ENCODE assay signal across 15 cellular contexts in genomic region chr15:60469893-60470641, GRCh38. TPM values are rescaled to one million over a fixed set of nuclear protein-coding genes. Genes with fewer than 3 reads are reported as not detected.
DNase-seq lines count a peak whose midpoint lies in the region; ATAC-seq and TF ChIP-seq lines count a peak whose summit lies in the region.
"Had no signal": no experiment of that assay in that cellular context is flagged by ENCODE, and none has a peak within 500 bp of the region (broad histone marks: within the 10 kb centered on the region; RNA-seq: fewer than 3 reads in every experiment).

No MANE protein-coding gene starts in this region.

- H3K4me1 Mint-ChIP-seq in dendritic cell treated with granulocyte-macrophage colony-stimulating factor and Interleukin-4, amounts not matched to agents 40 ng/mL and 50 ng/mL, for 4 days (ENCODE audit: low read depth): peaks cover 20% of the 10 kb centered on the region

- DNase-seq in EH (ENCODE audit: low read depth) (peak; percentile 19), NCI-H226 (peak; percentile 76), omental fat pad (ENCODE audit: low spot score) (no peak), Kasumi-1 (lab: John Stamatoyannopoulos, UW) (no peak), KBM-7 (no peak)
- DNase-seq: activated CD8-positive, alpha-beta memory T cell treated with anti-CD3 and anti-CD28 coated beads, Interleukin-2, amount 50 U/mL, for 4 hours; amygdala; effector memory CD8-positive, alpha-beta T cell; mesendoderm; stimulated activated CD4-positive, alpha-beta T cell treated with anti-CD3 and anti-CD28 coated beads, Interleukin-4, amount 100 ng/mL, for 1 hour; stomach had no signal

- H3K4me3 Mint-ChIP-seq in dendritic cell treated with granulocyte-macrophage colony-stimulating factor and Interleukin-4, amounts not matched to agents 40 ng/mL and 50 ng/mL, for 4 days: no peak overlapping the region
- H3K4me3 Mint-ChIP-seq: effector memory CD8-positive, alpha-beta T cell; IgD-negative memory B cell had no signal

- intact Hi-C loops in dendritic cell treated with granulocyte-macrophage colony-stimulating factor and Interleukin-4, amounts not matched to agents 40 ng/mL and 50 ng/mL, for 4 days (cut with micrococcal nuclease): no loop called here

- no peaks in the 10 kb centered on the region for H3K27me3 Mint-ChIP-seq in dendritic cell treated with granulocyte-macrophage colony-stimulating factor and Interleukin-4, amounts not matched to agents 40 ng/mL and 50 ng/mL, for 4 days
- H3K27me3 Mint-ChIP-seq: effector memory CD8-positive, alpha-beta T cell; IgD-negative memory B cell had no signal

- H3K9me3 Mint-ChIP-seq in dendritic cell treated with granulocyte-macrophage colony-stimulating factor and Interleukin-4, amounts not matched to agents 40 ng/mL and 50 ng/mL, for 4 days: no peaks in the 10 kb centered on the region
- H3K9me3 Mint-ChIP-seq: effector memory CD8-positive, alpha-beta T cell had no signal

- H3K27ac Mint-ChIP-seq in dendritic cell treated with granulocyte-macrophage colony-stimulating factor and Interleukin-4, amounts not matched to agents 40 ng/mL and 50 ng/mL, for 4 days: peak overlapping the region; percentile 7
- H3K27ac Mint-ChIP-seq: IgD-negative memory B cell had no signal

- ATAC-seq in omental fat pad (ENCODE audit: low FRiP score): peak; percentile 76
- no peak for ATAC-seq in GM19023 (IDR thresholded peaks at IDR 0.05; ENCODE audit: unreplicated experiment)
- ATAC-seq: effector memory CD8-positive, alpha-beta T cell; HCT116 had no signal

- TF ChIP-seq CTCF in omental fat pad (IDR thresholded peaks at IDR 0.05): no peak

- in situ Hi-C loops in KBM-7 (cut with MboI; ENCODE audit: low pct_unique_long_range_greater_than_20kb, low sequenced_read_pairs): no loop called here

- peaks cover 40% of the 10 kb centered on the region for H3K36me3 Mint-ChIP-seq in dendritic cell treated with granulocyte-macrophage colony-stimulating factor and Interleukin-4, amounts not matched to agents 40 ng/mL and 50 ng/mL, for 4 days (ENCODE audit: low read depth)

RNA-seq across cellular contexts. Expression of gene ICE2, which starts 8.9 kb away (rescaled TPM):
- 10 to 100 TPM; 22.2 to 36.4 (median 26.2) TPM for total RNA-seq in omental fat pad

Comparison
In these comparisons a context has a peak if more than half of its experiments do, and no peak if none do; other contexts are left out.
1. DNase-seq: peak in EH (single experiment) and NCI-H226 (single experiment); none in omental fat pad (single experiment), Kasumi-1 (0 of 2) and KBM-7 (single experiment).